ENCODE assay signal across 1 cellular context in genomic region chr9:104093647-104094533, GRCh38.
TF ChIP-seq lines count a peak whose summit lies in the region.

TSS of gene SMC2 (plus strand) at chr9:104094309. CDS start at chr9:104095385, 1,076 bp downstream.

TF ChIP-seq in HEK293, 187 proteins besides CTCF, POLR2A, EP300 and RAD21 (continued from another document and continues in another):
- TF ChIP-seq, protein P1, sequence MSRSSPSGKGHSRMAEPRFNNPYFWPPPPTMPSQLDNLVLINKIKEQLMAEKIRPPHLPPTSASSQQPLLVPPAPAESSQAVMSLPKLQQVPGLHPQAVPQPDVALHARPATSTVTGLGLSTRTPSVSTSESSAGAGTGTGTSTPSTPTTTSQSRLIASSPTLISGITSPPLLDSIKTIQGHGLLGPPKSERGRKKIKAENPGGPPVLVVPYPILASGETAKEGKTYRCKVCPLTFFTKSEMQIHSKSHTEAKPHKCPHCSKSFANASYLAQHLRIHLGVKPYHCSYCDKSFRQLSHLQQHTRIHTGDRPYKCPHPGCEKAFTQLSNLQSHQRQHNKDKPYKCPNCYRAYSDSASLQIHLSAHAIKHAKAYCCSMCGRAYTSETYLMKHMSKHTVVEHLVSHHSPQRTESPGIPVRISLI (tag by site-specific recombination; IDR thresholded peaks at IDR 0.05) = no peak
- TF ChIP-seq ZNF133 (tag by site-specific recombination; IDR thresholded peaks at IDR 0.05) (no peak), ZNF239 (tag by site-specific recombination; IDR thresholded peaks at IDR 0.05) (no peak), ZNF747 (tag by site-specific recombination; IDR thresholded peaks at IDR 0.05) (no peak), ZNF707 (tag by site-specific recombination; IDR thresholded peaks at IDR 0.05) (no peak), SETDB1 (IDR thresholded peaks at IDR 0.05; ENCODE audit: insufficient read length, low read length) (no peak), ZFHX2 (tag by site-specific recombination; conservative IDR thresholded peaks at IDR 0.05) (0 out of 2 replicates have a peak, but pooled peaks have one; percentile 11), ZSCAN16 (tag by site-specific recombination; IDR thresholded peaks at IDR 0.05) (no peak), ATF2 (tag by site-specific recombination; IDR thresholded peaks at IDR 0.05; ENCODE audit: low read depth) (no peak), ZNF555 (tag by site-specific recombination; conservative IDR thresholded peaks at IDR 0.05) (no peak), ZNF2 (tag by site-specific recombination; IDR thresholded peaks at IDR 0.05) (peak; percentile 23; the same call in 1 of the 2 replicates), ZNF664 (tag by site-specific recombination; IDR thresholded peaks at IDR 0.05) (no peak), ZBTB10 (tag by site-specific recombination; IDR thresholded peaks at IDR 0.05) (0 out of 2 replicates have a peak, but pooled peaks have one; percentile 23), ZNF302 (tag by site-specific recombination; IDR thresholded peaks at IDR 0.05; ENCODE audit: low read depth) (no peak), KLF16 (tag by site-specific recombination; IDR thresholded peaks at IDR 0.05) (0 out of 2 replicates have a peak, but pooled peaks have one; percentile 16), ZNF202 (tag by site-specific recombination; IDR thresholded peaks at IDR 0.05; ENCODE audit: borderline replicate concordance) (no peak), HOXC10 (CRISPR knock-in tag; IDR thresholded peaks at IDR 0.05) (no peak), MZF1 (tag by site-specific recombination; IDR thresholded peaks at IDR 0.05; ENCODE audit: borderline replicate concordance) (no peak), ELK4 (IDR thresholded peaks at IDR 0.05; ENCODE audit: borderline replicate concordance, low read depth, low read length) (no peak), ZBTB11 (tag by site-specific recombination; conservative IDR thresholded peaks at IDR 0.05; ENCODE audit: low read depth) (peak; percentile 46), ZBTB20 (tag by site-specific recombination; IDR thresholded peaks at IDR 0.05) (no peak), ZNF433 (tag by site-specific recombination; IDR thresholded peaks at IDR 0.05; ENCODE audit: low read depth) (no peak), OSR2 (tag by site-specific recombination; IDR thresholded peaks at IDR 0.05) (no peak), INSM2 (tag by site-specific recombination; IDR thresholded peaks at IDR 0.05) (0 out of 2 replicates have a peak, but pooled peaks have one; percentile 13), ZNF629 (tag by site-specific recombination; IDR thresholded peaks at IDR 0.05) (peak; percentile 48; the same call in 1 of the 2 replicates), ZNF148 (tag by site-specific recombination; IDR thresholded peaks at IDR 0.05; ENCODE audit: borderline replicate concordance) (no peak), KLF9 (tag by site-specific recombination; IDR thresholded peaks at IDR 0.05; ENCODE audit: low read depth) (no peak; the same call in 1 of the 2 replicates), SP2 (tag by site-specific recombination; IDR thresholded peaks at IDR 0.05) (peak; percentile 52), SALL2 (tag by site-specific recombination; IDR thresholded peaks at IDR 0.05; ENCODE audit: borderline replicate concordance) (no peak), ZNF791 (tag by site-specific recombination; IDR thresholded peaks at IDR 0.05) (no peak)
- TF ChIP-seq, protein P2, sequence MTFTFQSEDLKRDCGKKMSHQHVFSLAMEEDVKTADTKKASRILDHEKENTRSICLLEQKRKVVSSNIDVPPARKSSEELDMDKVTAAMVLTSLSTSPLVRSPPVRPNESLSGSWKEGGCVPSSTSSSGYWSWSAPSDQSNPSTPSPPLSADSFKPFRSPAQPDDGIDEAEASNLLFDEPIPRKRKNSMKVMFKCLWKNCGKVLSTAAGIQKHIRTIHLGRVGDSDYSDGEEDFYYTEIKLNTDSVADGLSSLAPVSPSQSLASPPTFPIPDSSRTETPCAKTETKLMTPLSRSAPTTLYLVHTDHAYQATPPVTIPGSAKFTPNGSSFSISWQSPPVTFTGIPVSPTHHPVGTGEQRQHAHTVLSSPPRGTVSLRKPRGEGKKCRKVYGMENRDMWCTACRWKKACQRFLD (tag by site-specific recombination; IDR thresholded peaks at IDR 0.05) = no peak
- TF ChIP-seq, protein P3, sequence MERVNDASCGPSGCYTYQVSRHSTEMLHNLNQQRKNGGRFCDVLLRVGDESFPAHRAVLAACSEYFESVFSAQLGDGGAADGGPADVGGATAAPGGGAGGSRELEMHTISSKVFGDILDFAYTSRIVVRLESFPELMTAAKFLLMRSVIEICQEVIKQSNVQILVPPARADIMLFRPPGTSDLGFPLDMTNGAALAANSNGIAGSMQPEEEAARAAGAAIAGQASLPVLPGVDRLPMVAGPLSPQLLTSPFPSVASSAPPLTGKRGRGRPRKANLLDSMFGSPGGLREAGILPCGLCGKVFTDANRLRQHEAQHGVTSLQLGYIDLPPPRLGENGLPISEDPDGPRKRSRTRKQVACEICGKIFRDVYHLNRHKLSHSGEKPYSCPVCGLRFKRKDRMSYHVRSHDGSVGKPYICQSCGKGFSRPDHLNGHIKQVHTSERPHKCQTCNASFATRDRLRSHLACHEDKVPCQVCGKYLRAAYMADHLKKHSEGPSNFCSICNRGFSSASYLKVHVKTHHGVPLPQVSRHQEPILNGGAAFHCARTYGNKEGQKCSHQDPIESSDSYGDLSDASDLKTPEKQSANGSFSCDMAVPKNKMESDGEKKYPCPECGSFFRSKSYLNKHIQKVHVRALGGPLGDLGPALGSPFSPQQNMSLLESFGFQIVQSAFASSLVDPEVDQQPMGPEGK (tag by site-specific recombination; IDR thresholded peaks at IDR 0.05) = 0 out of 2 replicates have a peak, but pooled peaks have one; percentile 22
- TF ChIP-seq, protein P4, sequence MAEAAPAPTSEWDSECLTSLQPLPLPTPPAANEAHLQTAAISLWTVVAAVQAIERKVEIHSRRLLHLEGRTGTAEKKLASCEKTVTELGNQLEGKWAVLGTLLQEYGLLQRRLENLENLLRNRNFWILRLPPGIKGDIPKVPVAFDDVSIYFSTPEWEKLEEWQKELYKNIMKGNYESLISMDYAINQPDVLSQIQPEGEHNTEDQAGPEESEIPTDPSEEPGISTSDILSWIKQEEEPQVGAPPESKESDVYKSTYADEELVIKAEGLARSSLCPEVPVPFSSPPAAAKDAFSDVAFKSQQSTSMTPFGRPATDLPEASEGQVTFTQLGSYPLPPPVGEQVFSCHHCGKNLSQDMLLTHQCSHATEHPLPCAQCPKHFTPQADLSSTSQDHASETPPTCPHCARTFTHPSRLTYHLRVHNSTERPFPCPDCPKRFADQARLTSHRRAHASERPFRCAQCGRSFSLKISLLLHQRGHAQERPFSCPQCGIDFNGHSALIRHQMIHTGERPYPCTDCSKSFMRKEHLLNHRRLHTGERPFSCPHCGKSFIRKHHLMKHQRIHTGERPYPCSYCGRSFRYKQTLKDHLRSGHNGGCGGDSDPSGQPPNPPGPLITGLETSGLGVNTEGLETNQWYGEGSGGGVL (tag by site-specific recombination; IDR thresholded peaks at IDR 0.05) = no peak
- TF ChIP-seq, protein P5, sequence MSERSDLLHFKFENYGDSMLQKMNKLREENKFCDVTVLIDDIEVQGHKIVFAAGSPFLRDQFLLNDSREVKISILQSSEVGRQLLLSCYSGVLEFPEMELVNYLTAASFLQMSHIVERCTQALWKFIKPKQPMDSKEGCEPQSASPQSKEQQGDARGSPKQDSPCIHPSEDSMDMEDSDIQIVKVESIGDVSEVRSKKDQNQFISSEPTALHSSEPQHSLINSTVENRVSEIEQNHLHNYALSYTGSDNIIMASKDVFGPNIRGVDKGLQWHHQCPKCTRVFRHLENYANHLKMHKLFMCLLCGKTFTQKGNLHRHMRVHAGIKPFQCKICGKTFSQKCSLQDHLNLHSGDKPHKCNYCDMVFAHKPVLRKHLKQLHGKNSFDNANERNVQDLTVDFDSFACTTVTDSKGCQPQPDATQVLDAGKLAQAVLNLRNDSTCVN (tag by site-specific recombination; optimal IDR thresholded peaks at IDR 0.05) = peak; percentile 32
